Comparison of ENCODE assay signal across 1 cellular context in the genomic region with DNA sequence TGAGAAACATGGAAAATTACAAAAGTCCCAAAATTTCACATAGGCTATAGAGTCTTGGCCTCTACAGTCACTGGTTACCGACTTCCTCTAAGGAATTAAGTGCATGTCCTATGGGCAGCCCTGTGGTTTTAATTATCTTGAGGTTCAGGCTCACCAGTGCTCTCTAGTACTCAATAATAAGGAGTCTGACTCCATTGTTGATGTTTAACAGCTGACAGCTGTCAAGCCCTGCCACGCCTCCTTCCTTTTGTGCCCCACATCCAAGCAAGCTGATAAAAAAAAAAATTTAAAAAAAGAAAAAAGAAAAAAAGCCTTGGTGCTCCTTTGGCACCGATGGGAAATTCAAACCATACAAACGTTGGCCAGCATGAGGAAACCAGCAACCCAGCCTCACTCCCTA.
TF ChIP-seq lines count a peak whose summit lies in the region.

No MANE protein-coding gene starts in this region.

TF ChIP-seq in HepG2, 621 proteins besides CTCF, POLR2A, EP300 and RAD21:
- TF ChIP-seq MEF2D (CRISPR knock-in tag; IDR thresholded peaks at IDR 0.05) = no peak
- TF ChIP-seq AGO2 (optimal IDR thresholded peaks at IDR 0.05; ENCODE audit: low read depth, low read length) = no peak
- no peak for TF ChIP-seq TAF15 (IDR thresholded peaks at IDR 0.05; ENCODE audit: low read depth, low read length, poor library complexity, severe bottlenecking)
- TF ChIP-seq TEAD2 (CRISPR knock-in tag; IDR thresholded peaks at IDR 0.05) = no peak
- no peak for TF ChIP-seq CENPX (CRISPR knock-in tag; IDR thresholded peaks at IDR 0.05)
- TF ChIP-seq ELF3 (CRISPR knock-in tag; IDR thresholded peaks at IDR 0.05) = no peak
- TF ChIP-seq ZNF670 (CRISPR knock-in tag; IDR thresholded peaks at IDR 0.05; ENCODE audit: borderline replicate concordance) = no peak
- TF ChIP-seq, protein P1, sequence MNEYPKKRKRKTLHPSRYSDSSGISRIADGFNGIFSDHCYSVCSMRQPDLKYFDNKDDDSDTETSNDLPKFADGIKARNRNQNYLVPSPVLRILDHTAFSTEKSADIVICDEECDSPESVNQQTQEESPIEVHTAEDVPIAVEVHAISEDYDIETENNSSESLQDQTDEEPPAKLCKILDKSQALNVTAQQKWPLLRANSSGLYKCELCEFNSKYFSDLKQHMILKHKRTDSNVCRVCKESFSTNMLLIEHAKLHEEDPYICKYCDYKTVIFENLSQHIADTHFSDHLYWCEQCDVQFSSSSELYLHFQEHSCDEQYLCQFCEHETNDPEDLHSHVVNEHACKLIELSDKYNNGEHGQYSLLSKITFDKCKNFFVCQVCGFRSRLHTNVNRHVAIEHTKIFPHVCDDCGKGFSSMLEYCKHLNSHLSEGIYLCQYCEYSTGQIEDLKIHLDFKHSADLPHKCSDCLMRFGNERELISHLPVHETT (CRISPR knock-in tag; conservative IDR thresholded peaks at IDR 0.05) = no peak
- no peak for TF ChIP-seq SMARCC2 (IDR thresholded peaks at IDR 0.05)
- no peak for TF ChIP-seq ZNF766 (CRISPR knock-in tag; IDR thresholded peaks at IDR 0.05; ENCODE audit: borderline replicate concordance)
- TF ChIP-seq ZSCAN30 (CRISPR knock-in tag; IDR thresholded peaks at IDR 0.05) = no peak
- TF ChIP-seq ZSCAN20 (CRISPR knock-in tag; IDR thresholded peaks at IDR 0.05; ENCODE audit: borderline replicate concordance) = no peak
- TF ChIP-seq, protein P2, sequence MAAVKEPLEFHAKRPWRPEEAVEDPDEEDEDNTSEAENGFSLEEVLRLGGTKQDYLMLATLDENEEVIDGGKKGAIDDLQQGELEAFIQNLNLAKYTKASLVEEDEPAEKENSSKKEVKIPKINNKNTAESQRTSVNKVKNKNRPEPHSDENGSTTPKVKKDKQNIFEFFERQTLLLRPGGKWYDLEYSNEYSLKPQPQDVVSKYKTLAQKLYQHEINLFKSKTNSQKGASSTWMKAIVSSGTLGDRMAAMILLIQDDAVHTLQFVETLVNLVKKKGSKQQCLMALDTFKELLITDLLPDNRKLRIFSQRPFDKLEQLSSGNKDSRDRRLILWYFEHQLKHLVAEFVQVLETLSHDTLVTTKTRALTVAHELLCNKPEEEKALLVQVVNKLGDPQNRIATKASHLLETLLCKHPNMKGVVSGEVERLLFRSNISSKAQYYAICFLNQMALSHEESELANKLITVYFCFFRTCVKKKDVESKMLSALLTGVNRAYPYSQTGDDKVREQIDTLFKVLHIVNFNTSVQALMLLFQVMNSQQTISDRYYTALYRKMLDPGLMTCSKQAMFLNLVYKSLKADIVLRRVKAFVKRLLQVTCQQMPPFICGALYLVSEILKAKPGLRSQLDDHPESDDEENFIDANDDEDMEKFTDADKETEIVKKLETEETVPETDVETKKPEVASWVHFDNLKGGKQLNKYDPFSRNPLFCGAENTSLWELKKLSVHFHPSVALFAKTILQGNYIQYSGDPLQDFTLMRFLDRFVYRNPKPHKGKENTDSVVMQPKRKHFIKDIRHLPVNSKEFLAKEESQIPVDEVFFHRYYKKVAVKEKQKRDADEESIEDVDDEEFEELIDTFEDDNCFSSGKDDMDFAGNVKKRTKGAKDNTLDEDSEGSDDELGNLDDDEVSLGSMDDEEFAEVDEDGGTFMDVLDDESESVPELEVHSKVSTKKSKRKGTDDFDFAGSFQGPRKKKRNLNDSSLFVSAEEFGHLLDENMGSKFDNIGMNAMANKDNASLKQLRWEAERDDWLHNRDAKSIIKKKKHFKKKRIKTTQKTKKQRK (IDR thresholded peaks at IDR 0.05; ENCODE audit: low read length) = no peak
- TF ChIP-seq REPIN1 (CRISPR knock-in tag; IDR thresholded peaks at IDR 0.05; ENCODE audit: borderline replicate concordance, low read depth) = no peak
- no peak for TF ChIP-seq MXD1 (CRISPR knock-in tag; IDR thresholded peaks at IDR 0.05)
- no peak for TF ChIP-seq KLF12 (CRISPR knock-in tag; IDR thresholded peaks at IDR 0.05; ENCODE audit: borderline replicate concordance)
- TF ChIP-seq, protein P3, sequence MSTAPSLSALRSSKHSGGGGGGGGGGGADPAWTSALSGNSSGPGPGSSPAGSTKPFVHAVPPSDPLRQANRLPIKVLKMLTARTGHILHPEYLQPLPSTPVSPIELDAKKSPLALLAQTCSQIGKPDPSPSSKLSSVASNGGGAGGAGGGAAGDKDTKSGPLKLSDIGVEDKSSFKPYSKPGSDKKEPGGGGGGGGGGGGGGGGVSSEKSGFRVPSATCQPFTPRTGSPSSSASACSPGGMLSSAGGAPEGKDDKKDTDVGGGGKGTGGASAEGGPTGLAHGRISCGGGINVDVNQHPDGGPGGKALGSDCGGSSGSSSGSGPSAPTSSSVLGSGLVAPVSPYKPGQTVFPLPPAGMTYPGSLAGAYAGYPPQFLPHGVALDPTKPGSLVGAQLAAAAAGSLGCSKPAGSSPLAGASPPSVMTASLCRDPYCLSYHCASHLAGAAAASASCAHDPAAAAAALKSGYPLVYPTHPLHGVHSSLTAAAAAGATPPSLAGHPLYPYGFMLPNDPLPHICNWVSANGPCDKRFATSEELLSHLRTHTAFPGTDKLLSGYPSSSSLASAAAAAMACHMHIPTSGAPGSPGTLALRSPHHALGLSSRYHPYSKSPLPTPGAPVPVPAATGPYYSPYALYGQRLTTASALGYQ (CRISPR knock-in tag; IDR thresholded peaks at IDR 0.05) = no peak
- no peak for TF ChIP-seq ZSCAN31 (CRISPR knock-in tag; IDR thresholded peaks at IDR 0.05; ENCODE audit: low read depth)
TF ChIP-seq in HepG2: peak in this region for 0.
